In genomic region chr2:155161314-155161713, GRCh38 we compare ENCODE assay signal across 35 cellular contexts.
"Had no signal": no experiment of that assay in that cellular context is flagged by ENCODE, and none has a peak within 500 bp of the region (broad histone marks: within the 10 kb centered on the region; RNA-seq: fewer than 3 reads in every experiment).

No MANE protein-coding gene starts in this region.

- H3K9me3 ChIP-seq: MG63 had no signal

- H3K27me3 ChIP-seq: MG63 had no signal

- DNase-seq: Karpas-422, Kasumi-1, MG63, MM.1S, MV-4-11, NCI-H1048, NCI-H1092, NCI-H1092 treated with DMSO at 0.1 percent for 48 hours, NCI-H1105, NCI-H1105 treated with DMSO at 0.1 percent for 48 hours, NCI-H1417, NCI-H1417 treated with DMSO at 0.1 percent for 48 hours, NCI-H1436, NCI-H1436 treated with DMSO at 0.1 percent for 48 hours, NCI-H146, NCI-H1694, NCI-H1694 treated with DMSO at 0.1 percent for 48 hours, NCI-H187 treated with DMSO at 0.1 percent for 48 hours, NCI-H1930, NCI-H2029, NCI-H2029 treated with DMSO at 0.1 percent for 48 hours, NCI-H2081, NCI-H2081 treated with DMSO at 0.1 percent for 48 hours, NCI-H2107, NCI-H2171, NCI-H2171 treated with DMSO at 0.1 percent for 48 hours, NCI-H2227 treated with DMSO at 0.1 percent for 48 hours, NCI-H226, NCI-H345, NCI-H446, NCI-H446 treated with DMSO at 0.1 percent for 48 hours, NCI-H510A, NCI-H510A treated with DMSO at 0.1 percent for 48 hours, NCI-H524, NCI-H524 treated with DMSO at 0.1 percent for 48 hours had no signal

- H3K4me3 ChIP-seq: MG63 had no signal

- H3K36me3 ChIP-seq: MG63 had no signal
